Comparison of ENCODE assay signal across 9 cellular contexts in genomic region chr17:17119533-17119932, GRCh38.
DNase-seq lines count a peak whose midpoint lies in the region; ATAC-seq and TF ChIP-seq lines count a peak whose summit lies in the region.
"Had no signal": no experiment of that assay in that cellular context is flagged by ENCODE, and none has a peak within 500 bp of the region (broad histone marks: within the 10 kb centered on the region; RNA-seq: fewer than 3 reads in every experiment).

No MANE protein-coding gene starts in this region.

- no peaks in the 10 kb centered on the region for H3K36me3 Mint-ChIP-seq in activated naive CD4-positive, alpha-beta T cell treated with anti-CD3 and anti-CD28 coated beads, Interleukin-2, amount 50 U/mL, for 72 hours
- no peaks in the 10 kb centered on the region for H3K36me3 Mint-ChIP-seq in stimulated activated memory B cell treated with anti-CD40 and anti-IgM and Interleukin-4, amounts not matched to agents 10 μg/mL and 1 μg/mL and 100 μg/mL, for 72 hours
- H3K36me3 Mint-ChIP-seq in Caco-2 (ENCODE audit: insufficient read depth, unreplicated experiment): peaks cover 23% of the 10 kb centered on the region

- no peaks in the 10 kb centered on the region for H4K20me1 ChIP-seq in OCI-LY1 (ENCODE audit: insufficient read depth, low read length)

- H3K9me3 ChIP-seq in OCI-LY1 (ENCODE audit: low read length) (no peaks in the 10 kb centered on the region), left lung (no peaks in the 10 kb centered on the region), Caco-2 (no peaks in the 10 kb centered on the region)

- H3K27me3 Mint-ChIP-seq in stimulated activated memory B cell treated with anti-CD40 and anti-IgM and Interleukin-4, amounts not matched to agents 10 μg/mL and 1 μg/mL and 100 μg/mL, for 72 hours: no peaks in the 10 kb centered on the region
- no peaks in the 10 kb centered on the region for H3K27me3 Mint-ChIP-seq in Caco-2 (ENCODE audit: insufficient read depth, unreplicated experiment)
- H3K27me3 Mint-ChIP-seq: dendritic cell treated with granulocyte-macrophage colony-stimulating factor and Interleukin-4, amounts not matched to agents 40 ng/mL and 50 ng/mL, for 4 days had no signal

- DNase-seq in AG08396 (ENCODE audit: low spot score) (peak; percentile 46), left lung (peak in 1 of 2 donors; percentile 51), medulla oblongata (ENCODE audit: extremely low spot score) (no peak), iPS-NIHi7 (ENCODE audit: extremely low spot score) (no peak), Caco-2 (no peak)
- peak; percentile 34 to 71 for DNase-seq in activated naive CD4-positive, alpha-beta T cell treated with anti-CD3 and anti-CD28 coated beads, Interleukin-2, amount 50 U/mL, for 72 hours (ENCODE audit: low spot score in 2 of 2)

- no peaks in the 10 kb centered on the region for H3F3A ChIP-seq in OCI-LY1 (ENCODE audit: insufficient read depth, low read length)

- CTCF ChIA-PET in Caco-2 (lab: Charles Lee): no interaction called here

- H3K4me3 ChIP-seq in OCI-LY1 (ENCODE audit: low read depth, low read length, poor library complexity, severe bottlenecking) (no peak overlapping the region), left lung (no peak overlapping the region), Caco-2 (ENCODE audit: low read depth, low read length) (no peak overlapping the region)

- H3K4me1 Mint-ChIP-seq in stimulated activated memory B cell treated with anti-CD40 and anti-IgM and Interleukin-4, amounts not matched to agents 10 μg/mL and 1 μg/mL and 100 μg/mL, for 72 hours: peaks cover 88% of the 10 kb centered on the region
- H3K4me1 Mint-ChIP-seq in Caco-2 (ENCODE audit: low read depth, unreplicated experiment): peaks cover 12% of the 10 kb centered on the region

- ATAC-seq in activated naive CD4-positive, alpha-beta T cell treated with anti-CD3 and anti-CD28 coated beads, Interleukin-2, amount 50 U/mL, for 72 hours: peak; percentile 83 to 96
- peak; percentile 42 for ATAC-seq in left lung
- peak; percentile 64 for ATAC-seq in stimulated activated memory B cell treated with anti-CD40 and anti-IgM and Interleukin-4, amounts not matched to agents 10 μg/mL and 1 μg/mL and 100 μg/mL, for 72 hours

- H3K36me3 ChIP-seq in OCI-LY1 (ENCODE audit: insufficient read depth, low read length): no peaks in the 10 kb centered on the region
- no peaks in the 10 kb centered on the region for H3K36me3 ChIP-seq in left lung
- H3K36me3 ChIP-seq in Caco-2 (ENCODE audit: control insufficient read depth, insufficient read depth, low read length): no peaks in the 10 kb centered on the region

- peak overlapping the region; percentile 77 to 81 for H3K27ac Mint-ChIP-seq in activated naive CD4-positive, alpha-beta T cell treated with anti-CD3 and anti-CD28 coated beads, Interleukin-2, amount 50 U/mL, for 72 hours
- peak overlapping the region; percentile 58 for H3K27ac Mint-ChIP-seq in stimulated activated memory B cell treated with anti-CD40 and anti-IgM and Interleukin-4, amounts not matched to agents 10 μg/mL and 1 μg/mL and 100 μg/mL, for 72 hours
- H3K27ac Mint-ChIP-seq in Caco-2 (ENCODE audit: unreplicated experiment): no peak overlapping the region
- H3K27ac Mint-ChIP-seq: dendritic cell treated with granulocyte-macrophage colony-stimulating factor and Interleukin-4, amounts not matched to agents 40 ng/mL and 50 ng/mL, for 4 days had no signal

- BruUV-seq in Caco-2 (replicated peaks; lab: Mats Ljungman, UMichigan): no TSS peak

- POLR2A ChIA-PET in Caco-2 (lab: Charles Lee): no interaction called here

- TF ChIP-seq CTCF in OCI-LY1 (IDR thresholded peaks at IDR 0.05; ENCODE audit: low read length) (no peak), left lung (IDR thresholded peaks at IDR 0.05) (no peak), Caco-2 (IDR thresholded peaks at IDR 0.05; ENCODE audit: insufficient read depth in 1 of 2, low read depth in 1 of 2, low read length in 1 of 2, severe bottlenecking in 1 of 2, unreplicated experiment in 1 of 2) (no peak)

- H3K79me2 ChIP-seq in OCI-LY1 (ENCODE audit: insufficient read depth, low read length): no peaks in the 10 kb centered on the region

- H3K27ac ChIP-seq in OCI-LY1 (ENCODE audit: low read depth, low read length, poor library complexity, severe bottlenecking) (peak overlapping the region; percentile 38), left lung (peak overlapping the region; percentile 65 to 67)

- H3K27me3 ChIP-seq in OCI-LY1 (ENCODE audit: insufficient read depth, low read length) (no peaks in the 10 kb centered on the region), left lung (no peaks in the 10 kb centered on the region), Caco-2 (replicated peaks; ENCODE audit: control insufficient read depth, insufficient read depth, low read length) (no peaks in the 10 kb centered on the region)

- H3K4me1 ChIP-seq in OCI-LY1 (ENCODE audit: insufficient read depth, low read length, severe bottlenecking) (peaks cover 28% of the 10 kb centered on the region), left lung (peaks cover 38 to 53% of the 10 kb centered on the region in 2 donors), Caco-2 (peaks cover 11% of the 10 kb centered on the region)

- no peak overlapping the region for H3K4me2 ChIP-seq in OCI-LY1 (ENCODE audit: low read length)

- no peak overlapping the region for H2AFZ ChIP-seq in OCI-LY1 (ENCODE audit: low read length)

- no peaks in the 10 kb centered on the region for H3K9me2 ChIP-seq in OCI-LY1 (ENCODE audit: low read depth, low read length)

- no peak overlapping the region for H3K4me3 Mint-ChIP-seq in stimulated activated memory B cell treated with anti-CD40 and anti-IgM and Interleukin-4, amounts not matched to agents 10 μg/mL and 1 μg/mL and 100 μg/mL, for 72 hours
- no peak overlapping the region for H3K4me3 Mint-ChIP-seq in Caco-2 (ENCODE audit: unreplicated experiment)
- H3K4me3 Mint-ChIP-seq: dendritic cell treated with granulocyte-macrophage colony-stimulating factor and Interleukin-4, amounts not matched to agents 40 ng/mL and 50 ng/mL, for 4 days had no signal

- no peaks in the 10 kb centered on the region for H3K9me3 Mint-ChIP-seq in activated naive CD4-positive, alpha-beta T cell treated with anti-CD3 and anti-CD28 coated beads, Interleukin-2, amount 50 U/mL, for 72 hours
- H3K9me3 Mint-ChIP-seq in stimulated activated memory B cell treated with anti-CD40 and anti-IgM and Interleukin-4, amounts not matched to agents 10 μg/mL and 1 μg/mL and 100 μg/mL, for 72 hours: no peaks in the 10 kb centered on the region
- H3K9me3 Mint-ChIP-seq in Caco-2 (ENCODE audit: unreplicated experiment): no peaks in the 10 kb centered on the region
- H3K9me3 Mint-ChIP-seq: dendritic cell treated with granulocyte-macrophage colony-stimulating factor and Interleukin-4, amounts not matched to agents 40 ng/mL and 50 ng/mL, for 4 days had no signal

- H3K9ac ChIP-seq in OCI-LY1 (ENCODE audit: low read length): no peak overlapping the region

- intact Hi-C loops in left lung (cut with DNase I) (no loop called here), Caco-2 (cut with micrococcal nuclease; ENCODE audit: unreplicated experiment) (no loop called here)

Comparison
In these comparisons a context has a peak if more than half of its experiments do, and no peak if none do; other contexts are left out.
1. DNase-seq: peak in AG08396 (single experiment) and activated naive CD4-positive, alpha-beta T cell treated with anti-CD3 and anti-CD28 coated beads, Interleukin-2, amount 50 U/mL, for 72 hours (2 of 2); none in medulla oblongata (single experiment), iPS-NIHi7 (single experiment) and Caco-2 (0 of 2).
2. Peak in every context shown above with its lines, with median percentiles within 50 percentile points of each other: ATAC-seq.